9 cellular contexts compared by ENCODE assay signal in the genomic region with DNA sequence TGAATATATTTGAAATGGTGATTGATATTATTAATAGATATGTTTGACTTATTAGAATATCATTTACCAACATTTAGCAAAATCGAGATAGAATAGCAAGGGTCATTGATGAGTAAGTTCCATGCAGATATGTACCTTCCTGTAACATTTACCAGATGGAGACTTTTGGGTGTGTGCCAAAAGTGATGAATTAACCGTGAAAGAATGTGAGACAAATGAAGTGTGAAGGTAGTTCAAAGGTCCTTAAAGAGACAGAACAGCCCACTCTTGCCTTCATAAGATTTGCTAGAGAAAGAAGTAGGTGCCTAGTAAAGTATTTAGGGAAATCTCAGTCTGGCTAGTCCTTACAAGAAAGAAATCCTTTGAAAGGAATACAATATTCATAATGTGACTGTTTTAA. TPM values are rescaled to one million over a fixed set of nuclear protein-coding genes. Genes with fewer than 3 reads are reported as not detected.
DNase-seq lines count a peak whose midpoint lies in the region; ATAC-seq, FAIRE-seq and TF ChIP-seq lines count a peak whose summit lies in the region.
"Had no signal": no experiment of that assay in that cellular context is flagged by ENCODE, and none has a peak within 500 bp of the region (broad histone marks: within the 10 kb centered on the region; RNA-seq: fewer than 3 reads in every experiment).

No MANE protein-coding gene starts in this region.

- peaks cover 3% of the 10 kb centered on the region for H3K27me3 Mint-ChIP-seq in neural progenitor cell (ENCODE audit: insufficient read depth, low read depth)

- H3K9me2 ChIP-seq in GM23248 (ENCODE audit: insufficient read depth): no peaks in the 10 kb centered on the region

- H3K4me1 Mint-ChIP-seq in neural progenitor cell: peaks cover 14% of the 10 kb centered on the region

- H3K4me1 ChIP-seq in GM23248 (ENCODE audit: insufficient read depth) (peaks cover 9% of the 10 kb centered on the region), neural progenitor cell (peaks cover 25% of the 10 kb centered on the region), adrenal gland (replicated peaks in 1 of 2) (no peaks in the 10 kb centered on the region)

- H3K27me3 ChIP-seq in GM23248 (replicated peaks; ENCODE audit: insufficient read depth): no peaks in the 10 kb centered on the region
- H3K27me3 ChIP-seq in neural progenitor cell: no peaks in the 10 kb centered on the region
- H3K27me3 ChIP-seq in adrenal gland: no peaks in the 10 kb centered on the region

- intact Hi-C loops in adrenal gland (cut with DNase I): no loop called here

- WGBS in GM23248 (ENCODE audit: low coverage in 1 of 2, low lambda C conversion rate in 2 of 2, missing lambda C conversion rate in 2 of 2), 2 experiments: 13 to 18% methylated on average over 2 of the region's 2 CpGs
- WGBS in adrenal gland, 4 donors: 19 to 31% (median 23%) methylated on average over 2 of the region's 2 CpGs

- no peak overlapping the region for H3K4me3 ChIP-seq in GM23248
- H3K4me3 ChIP-seq in cardiac fibroblast (replicated peaks in 1 of 2; ENCODE audit: low read depth in 2 of 2, low read length in 2 of 2): no peak overlapping the region
- no peak overlapping the region for H3K4me3 ChIP-seq in neural progenitor cell
- no peak overlapping the region for H3K4me3 ChIP-seq in adrenal gland

- H3K9me3 Mint-ChIP-seq in neural progenitor cell: no peaks in the 10 kb centered on the region

- H3F3A ChIP-seq in GM23248 (ENCODE audit: insufficient read depth) (no peaks in the 10 kb centered on the region), neural progenitor cell (ENCODE audit: low read depth) (peaks cover 12% of the 10 kb centered on the region)

- no peaks in the 10 kb centered on the region for H4K20me1 ChIP-seq in GM23248 (ENCODE audit: insufficient read depth)
- no peaks in the 10 kb centered on the region for H4K20me1 ChIP-seq in neural progenitor cell (ENCODE audit: low read depth)

- ATAC-seq in GM18520 (IDR thresholded peaks at IDR 0.05; ENCODE audit: unreplicated experiment): no peak

- no peak for TF ChIP-seq CTCF in cardiac fibroblast (IDR thresholded peaks at IDR 0.05; ENCODE audit: low read depth, low read length)
- TF ChIP-seq CTCF in neural progenitor cell (IDR thresholded peaks at IDR 0.05): no peak
- TF ChIP-seq CTCF in adrenal gland (IDR thresholded peaks at IDR 0.05): no peak

- no peak overlapping the region for H3K27ac ChIP-seq in GM23248
- no peak overlapping the region for H3K27ac ChIP-seq in neural progenitor cell
- no peak overlapping the region for H3K27ac ChIP-seq in adrenal gland
- H3K27ac ChIP-seq: VCaP had no signal

- no peak for FAIRE-seq in HTR-8/SVneo (lab: Jason Lieb, UNC)

- H3K79me2 ChIP-seq in GM23248 (ENCODE audit: insufficient read depth) (no peaks in the 10 kb centered on the region), neural progenitor cell (ENCODE audit: low read depth) (peaks cover 91% of the 10 kb centered on the region)

- H3K4me2 ChIP-seq in GM23248 (ENCODE audit: unreplicated experiment): no peak overlapping the region
- H3K4me2 ChIP-seq in neural progenitor cell: no peak overlapping the region

- H2AFZ ChIP-seq in GM23248 (no peak overlapping the region), neural progenitor cell (replicated peaks) (no peak overlapping the region)

- no peaks in the 10 kb centered on the region for H3K36me3 Mint-ChIP-seq in neural progenitor cell

- in situ Hi-C loops in GM23248 (cut with MboI): no loop called here

- DNase-seq in GM23248 (peak; percentile 46), NCI-H2029 treated with DMSO at 0.1 percent for 48 hours (lab: John Stamatoyannopoulos, UW) (peak; percentile 4), cardiac fibroblast (ENCODE audit: low read depth in 2 of 2) (peak; percentile 84 to 93), neural progenitor cell (ENCODE audit: low spot score) (peak; percentile 29), HTR-8/SVneo (ENCODE audit: insufficient read length, low spot score) (no peak), adrenal gland (no peak)
- no peak for DNase-seq in stimulated activated naive CD4-positive, alpha-beta T cell (lab: John Stamatoyannopoulos, UW)

- TF ChIP-seq POLR2A in adrenal gland (IDR thresholded peaks at IDR 0.05): no peak

- H3K27ac Mint-ChIP-seq in neural progenitor cell: no peak overlapping the region

- no peak overlapping the region for H3K9ac ChIP-seq in GM23248
- H3K9ac ChIP-seq in neural progenitor cell: no peak overlapping the region

- H3K9me3 ChIP-seq in GM23248 (ENCODE audit: low read depth) (no peaks in the 10 kb centered on the region), neural progenitor cell (ENCODE audit: low read depth) (no peaks in the 10 kb centered on the region), adrenal gland (replicated peaks in 1 of 3) (no peaks in the 10 kb centered on the region)

- no peak overlapping the region for H3K4me3 Mint-ChIP-seq in neural progenitor cell

- H3K36me3 ChIP-seq in GM23248 (ENCODE audit: low read depth): no peaks in the 10 kb centered on the region
- no peaks in the 10 kb centered on the region for H3K36me3 ChIP-seq in neural progenitor cell
- no peaks in the 10 kb centered on the region for H3K36me3 ChIP-seq in adrenal gland (replicated peaks in 1 of 2)

RNA-seq across cellular contexts. Expression of gene FGD4, which starts 45.5 kb away (rescaled TPM):
- total RNA-seq in GM23248 (2014; rRNA removed; shearing (Covaris generic)): 3.4 and 3.5 TPM in 2 replicates
- polyA plus RNA-seq in GM23248 (2016; fragmentation: Nextera tagmentation; extraction: Ambion mirVana) (1.1 and 1.3 TPM in 2 replicates), adrenal gland (10 to 100 TPM in 1 of 3 donors, 1 to 10 TPM in 2; 1.7 to 12.2 (median 2.4) TPM)
- total RNA-seq in neural progenitor cell (ENCODE audit: low replicate concordance) (29.6 and 41.4 TPM in 2 replicates), adrenal gland (10 to 100 TPM; 10.2 to 38.5 (median 19.7) TPM)

Comparison
In these comparisons a context has a peak if more than half of its experiments do, and no peak if none do; other contexts are left out.
1. DNase-seq: peak in GM23248 (single experiment), NCI-H2029 treated with DMSO at 0.1 percent for 48 hours (single experiment), cardiac fibroblast (2 of 2) and neural progenitor cell (single experiment); none in stimulated activated naive CD4-positive, alpha-beta T cell (0 of 6), HTR-8/SVneo (single experiment) and adrenal gland (0 of 7).